In the genomic region with DNA sequence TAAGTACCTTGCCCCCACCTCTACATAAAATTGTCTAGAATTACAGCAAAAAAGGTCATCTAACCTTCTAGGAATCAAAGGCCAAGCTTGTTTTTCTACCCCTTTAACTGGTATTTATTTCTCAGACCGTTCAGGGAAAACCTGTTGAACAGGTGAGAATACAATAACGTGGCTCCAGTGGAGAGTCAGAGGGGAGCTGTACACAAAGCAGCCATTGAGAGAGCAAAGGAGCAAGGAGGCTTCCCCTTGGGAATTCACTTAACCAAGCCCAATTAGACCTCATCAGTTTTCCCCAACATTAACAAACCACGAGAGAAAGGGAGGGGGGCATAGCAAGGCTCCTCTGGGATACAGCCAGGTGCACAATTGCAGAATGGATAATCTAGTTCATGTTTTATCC, we compare ENCODE assay signal across 19 cellular contexts.
DNase-seq lines count a peak whose midpoint lies in the region; ATAC-seq, FAIRE-seq and TF ChIP-seq lines count a peak whose summit lies in the region.
"Had no signal": no experiment of that assay in that cellular context is flagged by ENCODE, and none has a peak within 500 bp of the region (broad histone marks: within the 10 kb centered on the region; RNA-seq: fewer than 3 reads in every experiment).

No MANE protein-coding gene starts in this region.

- H3K27me3 ChIP-seq in gastroesophageal sphincter, result no peaks in the 10 kb centered on the region
- H3K27me3 ChIP-seq: left lung, right lobe of liver, SJSA1, stomach had no signal

- H3K27ac Mint-ChIP-seq in memory B cell, result peak overlapping the region; percentile 74
- H3K27ac Mint-ChIP-seq: activated CD4-positive, alpha-beta T cell treated with anti-CD3 and anti-CD28 coated beads, Interleukin-2, amount 10 ng/mL, durations not matched to agents 24 days and 14 days had no signal

- H3K4me1 ChIP-seq in gastroesophageal sphincter, result peaks cover 0 to 12% (median 3%) of the 10 kb centered on the region in 3 donors
- H3K4me1 ChIP-seq: right lobe of liver, SJSA1 had no signal

- H3K36me3 Mint-ChIP-seq in memory B cell, result no peaks in the 10 kb centered on the region

- no peaks in the 10 kb centered on the region for H3K9me3 ChIP-seq in gastroesophageal sphincter
- H3K9me3 ChIP-seq: left lung, right lobe of liver, SJSA1, stomach had no signal

- no peaks in the 10 kb centered on the region for H3K27me3 Mint-ChIP-seq in memory B cell
- H3K27me3 Mint-ChIP-seq: activated CD4-positive, alpha-beta T cell treated with anti-CD3 and anti-CD28 coated beads, Interleukin-2, amount 10 ng/mL, durations not matched to agents 24 days and 14 days had no signal

- no peaks in the 10 kb centered on the region for H3K36me3 ChIP-seq in gastroesophageal sphincter
- H3K36me3 ChIP-seq: left lung, SJSA1, stomach had no signal

- DNase-seq in NCI-H1436 (lab: John Stamatoyannopoulos, UW) (peak; percentile 55), NCI-H1436 treated with DMSO at 0.1 percent for 48 hours (lab: John Stamatoyannopoulos, UW) (no peak), NCI-H1048 (lab: John Stamatoyannopoulos, UW) (peak; percentile 3), NCI-H69 (lab: John Stamatoyannopoulos, UW) (peak; percentile 50), memory B cell (ENCODE audit: low spot score in 2 of 2) (no peak), frontal cortex (ENCODE audit: low spot score in 2 of 2) (no peak), NCI-H446 treated with DMSO at 0.1 percent for 48 hours (lab: John Stamatoyannopoulos, UW) (no peak)
- DNase-seq: activated CD4-positive, alpha-beta T cell treated with anti-CD3 and anti-CD28 coated beads, Interleukin-2, amount 10 ng/mL, durations not matched to agents 24 days and 14 days; activated naive CD4-positive, alpha-beta T cell treated with Interleukin-2 at 50 U/mL for 16 hours; foreskin fibroblast; left lung; NCI-H2029 treated with DMSO at 0.1 percent for 48 hours; right lobe of liver; stomach; T-helper 9 cell had no signal

- peaks cover 39% of the 10 kb centered on the region for H3K4me1 Mint-ChIP-seq in memory B cell

- no peak for TF ChIP-seq POLR2A in gastroesophageal sphincter (IDR thresholded peaks at IDR 0.05)

- TF ChIP-seq EP300 in gastroesophageal sphincter (IDR thresholded peaks at IDR 0.05), result no peak

- no peak for ATAC-seq in memory B cell (ENCODE audit: low read depth)
- no peak for ATAC-seq in gastroesophageal sphincter
- ATAC-seq: left lung, right lobe of liver had no signal

- no peaks in the 10 kb centered on the region for H3K9me3 Mint-ChIP-seq in memory B cell
- H3K9me3 Mint-ChIP-seq: activated CD4-positive, alpha-beta T cell treated with anti-CD3 and anti-CD28 coated beads, Interleukin-2, amount 10 ng/mL, durations not matched to agents 24 days and 14 days had no signal

- no peak overlapping the region for H3K4me3 Mint-ChIP-seq in memory B cell
- H3K4me3 Mint-ChIP-seq: activated CD4-positive, alpha-beta T cell treated with anti-CD3 and anti-CD28 coated beads, Interleukin-2, amount 10 ng/mL, durations not matched to agents 24 days and 14 days had no signal

- H3K4me3 ChIP-seq in gastroesophageal sphincter, result no peak overlapping the region
- H3K4me3 ChIP-seq: left lung, right lobe of liver, SJSA1, stomach had no signal

- WGBS in gastroesophageal sphincter (ENCODE audit: low coverage in 1 of 2), 2 donors, result 65 to 71% methylated on average over 2 to 3 of the region's 3 CpGs

- H3K27ac ChIP-seq in gastroesophageal sphincter, result no peak overlapping the region
- H3K27ac ChIP-seq: C4-2B, left lung, right lobe of liver, SJSA1, stomach had no signal

- no peak for TF ChIP-seq CTCF in gastroesophageal sphincter (IDR thresholded peaks at IDR 0.05)

- FAIRE-seq in frontal cortex (lab: Jason Lieb, UNC), result no peak
- FAIRE-seq: colon had no signal

Comparison
In these comparisons a context has a peak if more than half of its experiments do, and no peak if none do; other contexts are left out.
1. DNase-seq: peak in NCI-H1436 (single experiment), NCI-H1048 (single experiment) and NCI-H69 (single experiment); none in NCI-H1436 treated with DMSO at 0.1 percent for 48 hours (single experiment), memory B cell (0 of 2), frontal cortex (0 of 2) and NCI-H446 treated with DMSO at 0.1 percent for 48 hours (single experiment).